Comparison of ENCODE assay signal across 8 cellular contexts in genomic region chr17:18185832-18186231, GRCh38. TPM values are rescaled to one million over a fixed set of nuclear protein-coding genes. Genes with fewer than 3 reads are reported as not detected.
DNase-seq lines count a peak whose midpoint lies in the region; ATAC-seq and TF ChIP-seq lines count a peak whose summit lies in the region.

No MANE protein-coding gene starts in this region.

- H3K27ac ChIP-seq in adrenal gland = peak overlapping the region in 4 of 5 donors; percentile 22 to 99 (median 94)
- peak overlapping the region; percentile 99 to 100 for H3K27ac ChIP-seq in left lung
- H3K27ac ChIP-seq in tibial nerve = peak overlapping the region; percentile 45 to 100 (median 98)

- TF ChIP-seq POLR2A in adrenal gland (IDR thresholded peaks at IDR 0.05) = peak in 1 of 2 donors; percentile 23
- no peak for TF ChIP-seq POLR2A in tibial nerve (IDR thresholded peaks at IDR 0.05)

- no peaks in the 10 kb centered on the region for H3K27me3 Mint-ChIP-seq in activated T-cell treated with anti-CD3 and anti-CD28 coated beads, Interleukin-2, amount 50 U/mL, for 72 hours (ENCODE audit: low read depth)

- intact Hi-C loops in adrenal gland (cut with DNase I) (loop anchor here in 1 of 2 donors (10.0 kb wide), 1 partner anchor 69 kb away; the partner anchor contains the start of gene FLII), left lung (cut with DNase I) (no loop called here)

- H3K27me3 ChIP-seq in adrenal gland = no peaks in the 10 kb centered on the region
- no peaks in the 10 kb centered on the region for H3K27me3 ChIP-seq in left lung
- no peaks in the 10 kb centered on the region for H3K27me3 ChIP-seq in tibial nerve

- TF ChIP-seq EP300 in tibial nerve (IDR thresholded peaks at IDR 0.05) = no peak

- peak overlapping the region in 1 of 4 donors; percentile 85 for H3K4me3 ChIP-seq in adrenal gland
- peak overlapping the region; percentile 94 for H3K4me3 ChIP-seq in left lung
- peak overlapping the region; percentile 82 to 98 (median 90) for H3K4me3 ChIP-seq in tibial nerve

- H3K4me1 ChIP-seq in adrenal gland (replicated peaks in 1 of 2) = peaks cover 63 to 75% of the 10 kb centered on the region in 2 donors
- peaks cover 51 to 69% of the 10 kb centered on the region in 2 donors for H3K4me1 ChIP-seq in left lung
- peaks cover 0 to 78% (median 61%) of the 10 kb centered on the region in 4 donors for H3K4me1 ChIP-seq in tibial nerve

- TF ChIP-seq CTCF in adrenal gland (IDR thresholded peaks at IDR 0.05) (no peak), left lung (IDR thresholded peaks at IDR 0.05) (no peak), tibial nerve (IDR thresholded peaks at IDR 0.05) (no peak)

- peaks cover 79% of the 10 kb centered on the region for H3K4me1 Mint-ChIP-seq in activated T-cell treated with anti-CD3 and anti-CD28 coated beads, Interleukin-2, amount 50 U/mL, for 72 hours (ENCODE audit: low read depth)

- peak in 1 of 2 donors; percentile 16 for DNase-seq in activated T-cell treated with anti-CD3 and anti-CD28 coated beads, Interleukin-2, amount 50 U/mL, for 72 hours
- DNase-seq in activated T-cell treated with anti-CD3 and anti-CD28 coated beads, Interleukin-2, amount 50 U/mL, for 1 hour = no peak
- no peak for DNase-seq in adrenal gland
- no peak for DNase-seq in left lung
- peak in 1 of 2 donors; percentile 31 for DNase-seq in tibial nerve (ENCODE audit: low spot score in 2 of 2)
- DNase-seq in NCI-H69 (lab: John Stamatoyannopoulos, UW) = no peak
- DNase-seq in NOMO-1 treated with dmso at 0.1 percent for 144 hours (lab: John Stamatoyannopoulos, UW; ENCODE audit: unreplicated experiment) = no peak

- H3K36me3 ChIP-seq in adrenal gland (replicated peaks in 1 of 2) (peaks cover 0 to 9% of the 10 kb centered on the region in 2 donors), left lung (peaks cover 0 to 23% of the 10 kb centered on the region in 2 donors), tibial nerve (no peaks in the 10 kb centered on the region)

- H3K27ac Mint-ChIP-seq in activated T-cell treated with anti-CD3 and anti-CD28 coated beads, Interleukin-2, amount 50 U/mL, for 72 hours = peak overlapping the region; percentile 86

- ATAC-seq in activated T-cell treated with anti-CD3 and anti-CD28 coated beads, Interleukin-2, amount 50 U/mL, for 72 hours (replicated peaks in 1 of 2) = no peak
- ATAC-seq in left lung (no peak), GM21423 (IDR thresholded peaks at IDR 0.05; ENCODE audit: unreplicated experiment) (no peak)

- WGBS in adrenal gland, 4 donors = 48 to 58% (median 52%) methylated on average over 5 of the region's 5 CpGs
- WGBS in tibial nerve, 2 donors = 34 to 36% methylated on average over 5 of the region's 5 CpGs

- peak overlapping the region; percentile 93 to 98 for H3K4me3 Mint-ChIP-seq in activated T-cell treated with anti-CD3 and anti-CD28 coated beads, Interleukin-2, amount 50 U/mL, for 72 hours

- H3K36me3 Mint-ChIP-seq in activated T-cell treated with anti-CD3 and anti-CD28 coated beads, Interleukin-2, amount 50 U/mL, for 72 hours (ENCODE audit: insufficient read depth in 2 of 2) = peaks cover 18 to 24% of the 10 kb centered on the region in 2 donors

- no peaks in the 10 kb centered on the region for H3K9me3 Mint-ChIP-seq in activated T-cell treated with anti-CD3 and anti-CD28 coated beads, Interleukin-2, amount 50 U/mL, for 72 hours

- H3K9me3 ChIP-seq in adrenal gland (replicated peaks in 1 of 3) (no peaks in the 10 kb centered on the region), left lung (no peaks in the 10 kb centered on the region), tibial nerve (no peaks in the 10 kb centered on the region)

RNA-seq across cellular contexts. Expression of gene ALKBH5, which starts 2.2 kb away (rescaled TPM):
- 100 to 1,000 TPM; 125 to 133 TPM for total RNA-seq in activated T-cell treated with anti-CD3 and anti-CD28 coated beads, Interleukin-2, amount 50 U/mL, for 72 hours
- total RNA-seq in adrenal gland = 100 to 1,000 TPM; 109 to 154 (median 141) TPM
- polyA plus RNA-seq in adrenal gland = 100 to 1,000 TPM in 1 of 3 donors, 10 to 100 TPM in 2; 28.4 to 118 (median 33.8) TPM
- 10 to 100 TPM; 87.6 to 99.6 TPM for total RNA-seq in left lung
- 100 to 1,000 TPM in 1 of 4 donors, 10 to 100 TPM in 3; 73.9 to 110 (median 93.6) TPM for total RNA-seq in tibial nerve

RNA-seq across cellular contexts. Expression of gene LLGL1, which starts 39.6 kb away (rescaled TPM):
- total RNA-seq in activated T-cell treated with anti-CD3 and anti-CD28 coated beads, Interleukin-2, amount 50 U/mL, for 72 hours = 10 to 100 TPM; 18.5 to 18.6 TPM
- 10 to 100 TPM; 21.8 to 65.1 (median 48.2) TPM for total RNA-seq in adrenal gland
- polyA plus RNA-seq in adrenal gland = 10 to 100 TPM in 1 of 3 donors, 1 to 10 TPM in 2; 4.1 to 27.8 (median 8.9) TPM
- total RNA-seq in left lung = 10 to 100 TPM; 14.4 to 17.8 TPM
- 10 to 100 TPM; 20.9 to 30.2 (median 27.9) TPM for total RNA-seq in tibial nerve
